ENCODE assay signal across 8 cellular contexts in genomic region chr1:26471498-26472329, GRCh38. TPM values are rescaled to one million over a fixed set of nuclear protein-coding genes. Genes with fewer than 3 reads are reported as not detected.
DNase-seq lines count a peak whose midpoint lies in the region; ATAC-seq and TF ChIP-seq lines count a peak whose summit lies in the region.

No MANE protein-coding gene starts in this region.

- peaks cover 58% of the 10 kb centered on the region for H3K36me3 Mint-ChIP-seq in MCF 10A (ENCODE audit: insufficient read depth, unreplicated experiment)

- H3K79me2 ChIP-seq in DOHH2 (ENCODE audit: control insufficient read depth, low read length): peaks cover 30% of the 10 kb centered on the region

- peaks cover 42% of the 10 kb centered on the region for H3F3A ChIP-seq in DOHH2 (ENCODE audit: control insufficient read depth, insufficient read depth)

- H3K9me3 Mint-ChIP-seq in MCF 10A (ENCODE audit: unreplicated experiment): no peaks in the 10 kb centered on the region

- H3K4me3 ChIP-seq in DOHH2 (ENCODE audit: low read length) (peak overlapping the region; percentile 96), skeletal muscle tissue (ENCODE audit: low read length in 3 of 3) (peak overlapping the region; percentile 76 to 82 (median 80))

- peak overlapping the region; percentile 69 for H3K27ac Mint-ChIP-seq in MCF 10A (ENCODE audit: low read depth, unreplicated experiment)

- ATAC-seq in GM21786 (IDR thresholded peaks at IDR 0.05; ENCODE audit: unreplicated experiment) (peak; percentile 7), GM19397 (IDR thresholded peaks at IDR 0.05; ENCODE audit: unreplicated experiment) (no peak)

- H3K36me3 ChIP-seq in DOHH2 (ENCODE audit: control insufficient read depth, low read length): peaks cover 71% of the 10 kb centered on the region
- peaks cover 22 to 42% (median 39%) of the 10 kb centered on the region in 3 donors for H3K36me3 ChIP-seq in skeletal muscle tissue (ENCODE audit: control insufficient read depth in 3 of 3, insufficient read depth in 3 of 3, low read length in 3 of 3)

- H3K27me3 ChIP-seq in DOHH2 (ENCODE audit: control insufficient read depth, low read length) (no peaks in the 10 kb centered on the region), skeletal muscle tissue (ENCODE audit: control insufficient read depth in 3 of 3, insufficient read depth in 3 of 3, low read length in 3 of 3) (no peaks in the 10 kb centered on the region)

- H3K27ac ChIP-seq in DOHH2 (ENCODE audit: low read depth, low read length) (peak overlapping the region; percentile 94), skeletal muscle tissue (ENCODE audit: low read depth, low read length) (peak overlapping the region; percentile 99)

- H4K20me1 ChIP-seq in DOHH2 (ENCODE audit: control insufficient read depth, insufficient read depth, low read depth, low read length): peaks cover 25% of the 10 kb centered on the region

- DNase-seq in M059J (ENCODE audit: low read depth): peak; percentile 86
- DNase-seq in SW480 (ENCODE audit: low spot score): peak; percentile 79
- peak; percentile 64 for DNase-seq in MCF 10A (ENCODE audit: unreplicated experiment)
- DNase-seq in iPS-NIHi11 (ENCODE audit: low spot score): peak; percentile 42

- H3K9ac ChIP-seq in skeletal muscle tissue (ENCODE audit: low read depth in 1 of 3, low read length in 3 of 3): peak overlapping the region; percentile 45 to 79 (median 65)

- POLR2A ChIA-PET in MCF 10A (lab: Yijun Ruan, JAX): interaction anchor here (0.6 to 5.1 kb wide), 20 partner anchors 9 to 762 kb away, joined by 3 to 41 read pairs (median 4); partner anchors contain the start of genes DHDDS, PIGV and RPS6KA1

- peak overlapping the region; percentile 99 for H3K4me2 ChIP-seq in DOHH2 (ENCODE audit: low read length)

- H3K9me3 ChIP-seq in DOHH2 (ENCODE audit: control insufficient read depth, insufficient read depth, low read length) (no peaks in the 10 kb centered on the region), skeletal muscle tissue (ENCODE audit: control insufficient read depth in 3 of 3, low read length in 3 of 3) (no peaks in the 10 kb centered on the region)

- CTCF ChIA-PET in MCF 10A (lab: Yijun Ruan, JAX): interaction anchor here (0.6 to 2.5 kb wide), 4 partner anchors 10 to 343 kb away, joined by 3 to 9 read pairs (median 3); no protein-coding TSS in a partner anchor

- peaks cover 48% of the 10 kb centered on the region for H3K4me1 ChIP-seq in DOHH2 (ENCODE audit: control insufficient read depth, low read length)
- peaks cover 23 to 39% (median 27%) of the 10 kb centered on the region in 3 donors for H3K4me1 ChIP-seq in skeletal muscle tissue (ENCODE audit: control insufficient read depth in 3 of 3, insufficient read depth in 3 of 3, low read length in 3 of 3)

- TSS peak; percentile 44 for BruUV-seq in MCF 10A (replicated peaks; lab: Mats Ljungman, UMichigan)

- TF ChIP-seq CTCF in DOHH2 (IDR thresholded peaks at IDR 0.05; ENCODE audit: low read depth, low read length, poor library complexity, severe bottlenecking) (peak; percentile 16), MCF 10A (IDR thresholded peaks at IDR 0.05; ENCODE audit: unreplicated experiment) (no peak)

- intact Hi-C loops in MCF 10A (cut with micrococcal nuclease): loop anchor here (2.0 to 5.0 kb wide), 2 partner anchors 39 to 59 kb away; partner anchors contain the start of gene DHDDS

- H3K9me2 ChIP-seq in DOHH2 (replicated peaks; ENCODE audit: control insufficient read depth, low read length): no peaks in the 10 kb centered on the region

- peaks cover 38% of the 10 kb centered on the region for H3K4me1 Mint-ChIP-seq in MCF 10A (ENCODE audit: insufficient read depth, unreplicated experiment)

- peak overlapping the region; percentile 85 for H3K4me3 Mint-ChIP-seq in MCF 10A (ENCODE audit: unreplicated experiment)

- no peaks in the 10 kb centered on the region for H3K27me3 Mint-ChIP-seq in MCF 10A (ENCODE audit: insufficient read depth, unreplicated experiment)

RNA-seq across cellular contexts. Expression of gene HMGN2, which starts 0.5 kb away (rescaled TPM):
- 1,156 and 1,189 TPM in 2 replicates for total RNA-seq in M059J (2014; rRNA removed; shearing (Covaris generic))
- total RNA-seq in MCF 10A (2022) (302 and 364 TPM in 2 replicates), skeletal muscle tissue (362 TPM)

RNA-seq across cellular contexts. Expression of gene DHDDS, which starts 39.6 kb away (rescaled TPM):
- total RNA-seq in M059J (2014; rRNA removed; shearing (Covaris generic)): 58.0 and 62.5 TPM in 2 replicates
- total RNA-seq in MCF 10A (2022) (48.2 and 56.2 TPM in 2 replicates), skeletal muscle tissue (23.5 TPM)

RNA-seq across cellular contexts. Expression of gene RPS6KA1, which starts 57.8 kb away (rescaled TPM):
- total RNA-seq in M059J (2014; rRNA removed; shearing (Covaris generic)): 24.8 and 34.2 TPM in 2 replicates
- total RNA-seq in MCF 10A (2022) (43.9 and 50.9 TPM in 2 replicates), skeletal muscle tissue (8.9 TPM)
